29 cellular contexts compared by ENCODE assay signal in the genomic region with DNA sequence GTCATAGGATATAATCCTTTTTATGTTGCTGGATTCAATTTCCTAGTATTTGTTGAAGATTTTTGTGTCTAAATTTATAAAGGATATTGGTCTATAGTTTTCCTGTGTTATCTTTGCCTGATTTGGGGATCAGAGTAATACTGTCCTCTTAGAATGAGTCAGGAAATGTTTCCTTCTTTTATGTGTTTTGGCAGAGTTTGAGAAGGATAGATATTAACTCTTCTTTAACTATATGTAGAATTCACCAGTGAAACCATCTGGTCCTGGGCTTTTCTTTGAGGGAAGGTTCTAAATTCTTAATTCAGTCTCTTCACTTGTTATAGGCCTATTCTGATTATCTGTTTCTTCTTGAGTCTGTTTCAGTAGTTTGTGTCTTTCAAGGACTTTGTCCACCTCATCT.
"Had no signal": no experiment of that assay in that cellular context is flagged by ENCODE, and none has a peak within 500 bp of the region (broad histone marks: within the 10 kb centered on the region; RNA-seq: fewer than 3 reads in every experiment).

No MANE protein-coding gene starts in this region.

- H3K4me1 ChIP-seq: esophagus squamous epithelium, gastroesophageal sphincter, heart right ventricle had no signal

- ATAC-seq: activated CD4-positive, CD25-positive, alpha-beta regulatory T cell treated with anti-CD3 and anti-CD28 coated beads, Interleukin-2, amount 50 U/mL, for 24 hours; activated CD8-positive, alpha-beta T cell treated with anti-CD3 and anti-CD28 coated beads for 36 hours; activated T-cell treated with anti-CD3 and anti-CD28 coated beads, Interleukin-2, amount 50 U/mL, for 4 hours; activated T-helper 17 cell treated with anti-CD3 and anti-CD28 coated beads, Interleukin-2, amount 50 U/mL, for 72 hours; effector memory CD8-positive, alpha-beta T cell; gastroesophageal sphincter; heart right ventricle; T-helper 17 cell had no signal

- FAIRE-seq: astrocyte, bronchial epithelial cell had no signal

- H3K4me3 ChIP-seq: coronary artery, esophagus squamous epithelium, gastroesophageal sphincter, heart right ventricle had no signal

- H3K27me3 ChIP-seq: brain microvascular endothelial cell, esophagus squamous epithelium, gastroesophageal sphincter had no signal

- DNase-seq: activated B cell treated with CpG ODN at 0.5 μM for 24 hours; activated CD4-positive, alpha-beta T cell treated with anti-CD3 and anti-CD28 coated beads for 48 hours; activated CD4-positive, alpha-beta T cell treated with anti-CD3 and anti-CD28 coated beads, Interleukin-2, amount 50 U/mL, for 1 hour; activated CD4-positive, alpha-beta T cell treated with anti-CD3 and anti-CD28 coated beads, Interleukin-2, amount 50 U/mL, for 48 hours; activated CD8-positive, alpha-beta memory T cell treated with anti-CD3 and anti-CD28 coated beads for 24 hours; activated CD8-positive, alpha-beta T cell treated with anti-CD3 and anti-CD28 coated beads for 36 hours; activated effector memory CD4-positive, alpha-beta T cell treated with Interleukin-2 at 50 U/mL for 16 hours; activated gamma-delta T cell treated with Interleukin-2 at 50 U/mL for 16 hours; activated naive CD4-positive, alpha-beta T cell treated with anti-CD3 and anti-CD28 coated beads, Interleukin-2, amount 50 U/mL, for 16 hours; activated naive CD4-positive, alpha-beta T cell treated with Interleukin-2 at 50 U/mL for 16 hours; activated T-cell treated with anti-CD3 and anti-CD28 coated beads, Interleukin-2, amount 50 U/mL, for 4 hours; amniotic stem cell; anterior cingulate cortex; brain microvascular endothelial cell; effector CD4-positive, alpha-beta T cell; effector memory CD8-positive, alpha-beta T cell; esophagus squamous epithelium; foreskin melanocyte; heart right ventricle; T-helper 17 cell; T1000; WERI-Rb-1 had no signal

- H3K9me3 ChIP-seq: esophagus squamous epithelium had no signal

- H3K27ac ChIP-seq: brain microvascular endothelial cell, coronary artery, epithelial cell of prostate, esophagus squamous epithelium, gastroesophageal sphincter, heart right ventricle, WERI-Rb-1 had no signal

- H3K36me3 ChIP-seq: brain microvascular endothelial cell, esophagus squamous epithelium, gastroesophageal sphincter, heart right ventricle, WERI-Rb-1 had no signal
